ENCODE assay signal across 1 cellular context in the genomic region with DNA sequence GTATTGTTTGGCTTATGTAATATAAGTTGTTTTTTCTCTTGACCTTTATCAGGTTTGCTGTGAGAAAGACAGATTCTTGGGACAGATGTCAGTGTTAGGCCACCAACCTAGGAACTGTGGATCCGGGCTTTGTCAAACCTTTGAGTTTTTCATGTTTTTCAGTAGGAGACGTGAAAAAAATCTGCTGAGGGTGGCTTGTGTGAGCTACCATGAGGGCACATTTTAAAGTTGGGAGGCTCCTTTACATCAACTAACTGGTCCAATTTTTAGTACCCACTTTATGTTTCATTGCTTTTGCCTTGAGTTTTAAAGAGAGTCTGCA.
TF ChIP-seq lines count a peak whose summit lies in the region.

No MANE protein-coding gene starts in this region.

TF ChIP-seq in HepG2, 621 proteins besides CTCF, POLR2A, EP300 and RAD21:
- TF ChIP-seq GATAD2A (CRISPR knock-in tag; IDR thresholded peaks at IDR 0.05) (no peak), ZNF552 (CRISPR knock-in tag; IDR thresholded peaks at IDR 0.05; ENCODE audit: borderline replicate concordance) (no peak), ZNF383 (CRISPR knock-in tag; IDR thresholded peaks at IDR 0.05; ENCODE audit: borderline replicate concordance) (no peak), KLF9 (CRISPR knock-in tag; IDR thresholded peaks at IDR 0.05; ENCODE audit: low read depth) (no peak), ZNF629 (CRISPR knock-in tag; conservative IDR thresholded peaks at IDR 0.05) (no peak)
- TF ChIP-seq, protein P1, sequence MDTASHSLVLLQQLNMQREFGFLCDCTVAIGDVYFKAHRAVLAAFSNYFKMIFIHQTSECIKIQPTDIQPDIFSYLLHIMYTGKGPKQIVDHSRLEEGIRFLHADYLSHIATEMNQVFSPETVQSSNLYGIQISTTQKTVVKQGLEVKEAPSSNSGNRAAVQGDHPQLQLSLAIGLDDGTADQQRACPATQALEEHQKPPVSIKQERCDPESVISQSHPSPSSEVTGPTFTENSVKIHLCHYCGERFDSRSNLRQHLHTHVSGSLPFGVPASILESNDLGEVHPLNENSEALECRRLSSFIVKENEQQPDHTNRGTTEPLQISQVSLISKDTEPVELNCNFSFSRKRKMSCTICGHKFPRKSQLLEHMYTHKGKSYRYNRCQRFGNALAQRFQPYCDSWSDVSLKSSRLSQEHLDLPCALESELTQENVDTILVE (CRISPR knock-in tag; IDR thresholded peaks at IDR 0.05) = no peak
- TF ChIP-seq, protein P2, sequence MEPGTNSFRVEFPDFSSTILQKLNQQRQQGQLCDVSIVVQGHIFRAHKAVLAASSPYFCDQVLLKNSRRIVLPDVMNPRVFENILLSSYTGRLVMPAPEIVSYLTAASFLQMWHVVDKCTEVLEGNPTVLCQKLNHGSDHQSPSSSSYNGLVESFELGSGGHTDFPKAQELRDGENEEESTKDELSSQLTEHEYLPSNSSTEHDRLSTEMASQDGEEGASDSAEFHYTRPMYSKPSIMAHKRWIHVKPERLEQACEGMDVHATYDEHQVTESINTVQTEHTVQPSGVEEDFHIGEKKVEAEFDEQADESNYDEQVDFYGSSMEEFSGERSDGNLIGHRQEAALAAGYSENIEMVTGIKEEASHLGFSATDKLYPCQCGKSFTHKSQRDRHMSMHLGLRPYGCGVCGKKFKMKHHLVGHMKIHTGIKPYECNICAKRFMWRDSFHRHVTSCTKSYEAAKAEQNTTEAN (CRISPR knock-in tag; conservative IDR thresholded peaks at IDR 0.05) = 0 out of 2 replicates have a peak, but pooled peaks have one; percentile 26
- TF ChIP-seq, protein P3, sequence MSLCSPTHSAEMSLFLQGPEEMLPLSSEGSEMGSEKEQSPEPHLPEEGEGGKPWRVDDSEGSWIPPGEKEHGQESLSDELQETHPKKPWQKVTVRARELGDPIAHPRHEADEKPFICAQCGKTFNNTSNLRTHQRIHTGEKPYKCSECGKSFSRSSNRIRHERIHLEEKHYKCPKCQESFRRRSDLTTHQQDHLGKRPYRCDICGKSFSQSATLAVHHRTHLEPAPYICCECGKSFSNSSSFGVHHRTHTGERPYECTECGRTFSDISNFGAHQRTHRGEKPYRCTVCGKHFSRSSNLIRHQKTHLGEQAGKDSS (CRISPR knock-in tag; IDR thresholded peaks at IDR 0.05; ENCODE audit: borderline replicate concordance, low read depth) = no peak
TF ChIP-seq in HepG2: peak in this region for 1.
